In genomic region chr1:66331641-66332523, GRCh38 we compare ENCODE assay signal across 2 cellular contexts.
TF ChIP-seq lines count a peak whose summit lies in the region.

No MANE protein-coding gene starts in this region.

TF ChIP-seq in HCT116, 20 proteins besides CTCF, POLR2A, EP300 and RAD21 (continued from another document):
- peak; percentile 62; the same call in 1 of the 2 replicates for TF ChIP-seq SIN3A (IDR thresholded peaks at IDR 0.05; ENCODE audit: low read depth)

TF ChIP-seq in GM12878, 131 proteins besides CTCF, POLR2A, EP300 and RAD21 (continued from another document and continues in another):
- no peak for TF ChIP-seq PKNOX1 (IDR thresholded peaks at IDR 0.05)
- TF ChIP-seq STAT3 (IDR thresholded peaks at IDR 0.05; ENCODE audit: low read depth, low read length): no peak
- no peak for TF ChIP-seq RELA (IDR thresholded peaks at IDR 0.05; ENCODE audit: borderline replicate concordance, partially characterized antibody)
- TF ChIP-seq HCFC1 (IDR thresholded peaks at IDR 0.05; ENCODE audit: low read length): no peak
- no peak for TF ChIP-seq ZBTB4 (CRISPR knock-in tag; IDR thresholded peaks at IDR 0.05)
- no peak for TF ChIP-seq MTA2 (IDR thresholded peaks at IDR 0.05; ENCODE audit: low read depth)
- no peak for TF ChIP-seq ESRRA (IDR thresholded peaks at IDR 0.05; ENCODE audit: low read length)
- TF ChIP-seq E2F4 (IDR thresholded peaks at IDR 0.05; ENCODE audit: low read depth, low read length): no peak
- no peak for TF ChIP-seq HSF1 (IDR thresholded peaks at IDR 0.05; ENCODE audit: low read depth, low read length)
- no peak for TF ChIP-seq JUND (IDR thresholded peaks at IDR 0.05; ENCODE audit: low read depth, low read length)
- no peak for TF ChIP-seq STAT1 (conservative IDR thresholded peaks at IDR 0.05)
- peak; percentile 48; the same call in 1 of the 2 replicates for TF ChIP-seq MXI1 (IDR thresholded peaks at IDR 0.05; ENCODE audit: low read depth, low read length)
- no peak for TF ChIP-seq ZNF384 (IDR thresholded peaks at IDR 0.05; ENCODE audit: borderline replicate concordance, low read depth, low read length)
- no peak for TF ChIP-seq SREBF1 (IDR thresholded peaks at IDR 0.05; ENCODE audit: low read length)
- TF ChIP-seq CUX1 (IDR thresholded peaks at IDR 0.05; ENCODE audit: insufficient replicate concordance, low read depth, low read length): no peak
- no peak for TF ChIP-seq NFIC (IDR thresholded peaks at IDR 0.05; ENCODE audit: low read depth, low read length)
- TF ChIP-seq SPI1 (IDR thresholded peaks at IDR 0.05; ENCODE audit: borderline replicate concordance, insufficient read depth, low read depth, low read length): no peak
- 0 out of 2 replicates have a peak, but pooled peaks have one; percentile 29 for TF ChIP-seq GATAD2B (conservative IDR thresholded peaks at IDR 0.05; ENCODE audit: low read depth)
- TF ChIP-seq ZNF687 (IDR thresholded peaks at IDR 0.05): 0 out of 2 replicates have a peak, but pooled peaks have one; percentile 24
- TF ChIP-seq SMAD1 (IDR thresholded peaks at IDR 0.05; ENCODE audit: low read depth, partially characterized antibody): no peak
- 0 out of 4 replicates have a peak, but pooled peaks of 1 of the 2 experiments have one; percentile 18 for TF ChIP-seq BHLHE40 (IDR thresholded peaks at IDR 0.05; ENCODE audit: borderline replicate concordance in 1 of 2, low read depth in 2 of 2, low read length in 1 of 2)
- TF ChIP-seq NR2F1 (conservative IDR thresholded peaks at IDR 0.05): no peak
- TF ChIP-seq JUNB (IDR thresholded peaks at IDR 0.05): no peak
- no peak for TF ChIP-seq PAX8 (IDR thresholded peaks at IDR 0.05)
- no peak for TF ChIP-seq ASH2L (IDR thresholded peaks at IDR 0.05; ENCODE audit: borderline replicate concordance, low read depth)
- TF ChIP-seq ZBED1 (IDR thresholded peaks at IDR 0.05; ENCODE audit: borderline replicate concordance): no peak
- TF ChIP-seq EED (IDR thresholded peaks at IDR 0.05; ENCODE audit: low read depth): peak; percentile 69
- TF ChIP-seq IKZF2 (IDR thresholded peaks at IDR 0.05): peak; percentile 77 to 85
- TF ChIP-seq FOXK2 (IDR thresholded peaks at IDR 0.05): no peak
- no peak for TF ChIP-seq MYB (IDR thresholded peaks at IDR 0.05; ENCODE audit: borderline replicate concordance, low read depth, low read length)
- TF ChIP-seq EZH2 (IDR thresholded peaks at IDR 0.05; ENCODE audit: borderline replicate concordance, control insufficient read depth, low read depth, low read length): no peak
- no peak for TF ChIP-seq BRCA1 (IDR thresholded peaks at IDR 0.05; ENCODE audit: low read depth, low read length)
- TF ChIP-seq SUZ12 (IDR thresholded peaks at IDR 0.05; ENCODE audit: unreplicated experiment): no peak
- TF ChIP-seq ZNF24 (IDR thresholded peaks at IDR 0.05): no peak
- no peak for TF ChIP-seq NFXL1 (IDR thresholded peaks at IDR 0.05; ENCODE audit: borderline replicate concordance)
- no peak for TF ChIP-seq ZNF217 (IDR thresholded peaks at IDR 0.05)
- TF ChIP-seq ZBTB40 (IDR thresholded peaks at IDR 0.05; ENCODE audit: borderline replicate concordance): peak; percentile 33; the same call in 1 of the 2 replicates
- TF ChIP-seq SMARCA5 (IDR thresholded peaks at IDR 0.05): no peak
- TF ChIP-seq SMAD5 (IDR thresholded peaks at IDR 0.05; ENCODE audit: low read depth): no peak
- TF ChIP-seq CREM (IDR thresholded peaks at IDR 0.05; ENCODE audit: low read depth): no peak
- TF ChIP-seq NBN (IDR thresholded peaks at IDR 0.05): no peak
- TF ChIP-seq GABPA (IDR thresholded peaks at IDR 0.05; ENCODE audit: low read depth): no peak
